10 cellular contexts compared by ENCODE assay signal in genomic region chr6:158086054-158086705, GRCh38.
DNase-seq lines count a peak whose midpoint lies in the region; ATAC-seq and TF ChIP-seq lines count a peak whose summit lies in the region.
"Had no signal": no experiment of that assay in that cellular context is flagged by ENCODE, and none has a peak within 500 bp of the region (broad histone marks: within the 10 kb centered on the region; RNA-seq: fewer than 3 reads in every experiment).

No MANE protein-coding gene starts in this region.

- H3K27ac Mint-ChIP-seq in activated T-helper 1 cell treated with anti-CD3 and anti-CD28 coated beads, Interleukin-12 subunit alpha, Interleukin-12 subunit beta, Interleukin-2, Interleukin-4 antibody, amounts not matched to agents 30 ng/mL and 10 ng/mL and 1 ng/mL, durations not matched to agents 14 hours and 24 hours and 36 hours, result peak overlapping the region; percentile 7
- H3K27ac Mint-ChIP-seq: mesothelial cell of epicardium had no signal

- peak; percentile 12 for DNase-seq in activated T-helper 1 cell treated with anti-CD3 and anti-CD28 coated beads, Interleukin-12 subunit alpha, Interleukin-12 subunit beta, Interleukin-2, Interleukin-4 antibody, amounts not matched to agents 30 ng/mL and 10 ng/mL and 1 ng/mL, durations not matched to agents 14 hours and 24 hours and 36 hours (ENCODE audit: low spot score)
- DNase-seq in ovary, result no peak
- DNase-seq in NCI-H1417 (lab: John Stamatoyannopoulos, UW), result no peak
- DNase-seq in smooth muscle cell (lab: John Stamatoyannopoulos, UW; ENCODE audit: unreplicated experiment), result no peak
- DNase-seq in medulla oblongata (ENCODE audit: extremely low spot score), result no peak
- DNase-seq: PC-9 had no signal

- no peaks in the 10 kb centered on the region for H3K27me3 Mint-ChIP-seq in activated T-helper 1 cell treated with anti-CD3 and anti-CD28 coated beads, Interleukin-12 subunit alpha, Interleukin-12 subunit beta, Interleukin-2, Interleukin-4 antibody, amounts not matched to agents 30 ng/mL and 10 ng/mL and 1 ng/mL, durations not matched to agents 14 hours and 24 hours and 36 hours (ENCODE audit: insufficient read depth)

- TF ChIP-seq POLR2A in ovary (IDR thresholded peaks at IDR 0.05), result no peak

- H3K4me3 ChIP-seq in ovary (no peak overlapping the region), smooth muscle cell (no peak overlapping the region)
- H3K4me3 ChIP-seq: PC-9 had no signal

- H3F3A ChIP-seq in smooth muscle cell (ENCODE audit: low read depth), result no peaks in the 10 kb centered on the region

- no peaks in the 10 kb centered on the region for H4K20me1 ChIP-seq in smooth muscle cell (ENCODE audit: low read depth)

- ATAC-seq in GM18511 (IDR thresholded peaks at IDR 0.05; ENCODE audit: unreplicated experiment) (peak; percentile 78), HG03139 (IDR thresholded peaks at IDR 0.05; ENCODE audit: unreplicated experiment) (peak; percentile 68), HG02970 (IDR thresholded peaks at IDR 0.05; ENCODE audit: low FRiP score, unreplicated experiment) (no peak)

- TF ChIP-seq CTCF in ovary (IDR thresholded peaks at IDR 0.05) (no peak), smooth muscle cell (IDR thresholded peaks at IDR 0.05; ENCODE audit: borderline replicate concordance, insufficient read depth, poor library complexity, severe bottlenecking) (no peak)

- H3K4me3 Mint-ChIP-seq in activated T-helper 1 cell treated with anti-CD3 and anti-CD28 coated beads, Interleukin-12 subunit alpha, Interleukin-12 subunit beta, Interleukin-2, Interleukin-4 antibody, amounts not matched to agents 30 ng/mL and 10 ng/mL and 1 ng/mL, durations not matched to agents 14 hours and 24 hours and 36 hours, result peak overlapping the region; percentile 7
- H3K4me3 Mint-ChIP-seq: mesothelial cell of epicardium had no signal

- H3K9ac ChIP-seq in smooth muscle cell (ENCODE audit: low read depth), result no peak overlapping the region

- H2AFZ ChIP-seq in smooth muscle cell (ENCODE audit: low read depth), result no peak overlapping the region
- H2AFZ ChIP-seq: PC-9 had no signal

- no peak overlapping the region for H3K4me2 ChIP-seq in smooth muscle cell
- H3K4me2 ChIP-seq: PC-9 had no signal

- intact Hi-C loops in activated T-helper 1 cell treated with anti-CD3 and anti-CD28 coated beads, Interleukin-12 subunit alpha, Interleukin-12 subunit beta, Interleukin-2, Interleukin-4 antibody, amounts not matched to agents 30 ng/mL and 10 ng/mL and 1 ng/mL, durations not matched to agents 14 hours and 24 hours and 36 hours (cut with micrococcal nuclease), result no loop called here
- intact Hi-C loops in ovary (cut with DNase I), result no loop called here

- H3K27ac ChIP-seq in ovary, result peak overlapping the region; percentile 89 to 98
- no peak overlapping the region for H3K27ac ChIP-seq in smooth muscle cell (ENCODE audit: low read depth)
- H3K27ac ChIP-seq: PC-9 had no signal

- peaks cover 62% of the 10 kb centered on the region for H3K36me3 Mint-ChIP-seq in activated T-helper 1 cell treated with anti-CD3 and anti-CD28 coated beads, Interleukin-12 subunit alpha, Interleukin-12 subunit beta, Interleukin-2, Interleukin-4 antibody, amounts not matched to agents 30 ng/mL and 10 ng/mL and 1 ng/mL, durations not matched to agents 14 hours and 24 hours and 36 hours (ENCODE audit: low read depth)

- TF ChIP-seq EP300 in ovary (IDR thresholded peaks at IDR 0.05), result no peak

- no peaks in the 10 kb centered on the region for H3K9me3 Mint-ChIP-seq in activated T-helper 1 cell treated with anti-CD3 and anti-CD28 coated beads, Interleukin-12 subunit alpha, Interleukin-12 subunit beta, Interleukin-2, Interleukin-4 antibody, amounts not matched to agents 30 ng/mL and 10 ng/mL and 1 ng/mL, durations not matched to agents 14 hours and 24 hours and 36 hours
- H3K9me3 Mint-ChIP-seq: mesothelial cell of epicardium had no signal

- 79 to 88% (median 82%) methylated on average over 6 of the region's 6 CpGs for WGBS in ovary, 3 donors
- WGBS in smooth muscle cell (ENCODE audit: low lambda C conversion rate), result 93% methylated on average over 6 of the region's 6 CpGs

- no peaks in the 10 kb centered on the region for H3K9me3 ChIP-seq in ovary
- H3K9me3 ChIP-seq in smooth muscle cell (replicated peaks; ENCODE audit: low read depth), result no peaks in the 10 kb centered on the region

- H3K36me3 ChIP-seq in ovary (no peaks in the 10 kb centered on the region), smooth muscle cell (ENCODE audit: low read depth) (peaks cover 5% of the 10 kb centered on the region)

- H3K79me2 ChIP-seq in smooth muscle cell (ENCODE audit: low read depth), result no peaks in the 10 kb centered on the region

- H3K27me3 ChIP-seq in ovary (no peaks in the 10 kb centered on the region), smooth muscle cell (ENCODE audit: low read depth) (no peaks in the 10 kb centered on the region)

- H3K4me1 Mint-ChIP-seq in activated T-helper 1 cell treated with anti-CD3 and anti-CD28 coated beads, Interleukin-12 subunit alpha, Interleukin-12 subunit beta, Interleukin-2, Interleukin-4 antibody, amounts not matched to agents 30 ng/mL and 10 ng/mL and 1 ng/mL, durations not matched to agents 14 hours and 24 hours and 36 hours (ENCODE audit: low read depth), result peaks cover 14% of the 10 kb centered on the region
- H3K4me1 Mint-ChIP-seq: mesothelial cell of epicardium had no signal

- H3K4me1 ChIP-seq in ovary (ENCODE audit: insufficient read depth), result peaks cover 8% of the 10 kb centered on the region
- no peaks in the 10 kb centered on the region for H3K4me1 ChIP-seq in smooth muscle cell (ENCODE audit: low read depth)
